ENCODE assay signal across 19 cellular contexts in the genomic region with DNA sequence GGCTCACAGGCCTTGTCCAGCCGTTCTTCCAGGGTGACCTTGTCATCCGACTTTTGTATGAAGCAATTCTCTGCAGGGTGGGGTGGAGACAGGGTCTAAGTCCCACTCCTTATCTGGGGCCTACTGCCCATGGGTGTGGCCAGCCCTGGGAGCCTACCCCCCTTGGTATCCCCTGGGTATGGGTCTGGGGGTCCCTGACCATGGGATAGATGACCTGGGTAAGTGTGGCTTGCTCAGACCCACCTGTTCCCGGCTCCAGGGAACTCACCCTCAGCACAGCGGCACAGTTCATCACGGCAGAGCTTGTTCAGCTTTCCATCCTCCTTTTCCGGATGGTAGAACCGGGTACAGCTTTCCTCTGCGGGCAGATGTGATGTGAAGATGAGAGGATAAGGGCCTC. TPM values are rescaled to one million over a fixed set of nuclear protein-coding genes. Genes with fewer than 3 reads are reported as not detected.
"Had no signal": no experiment of that assay in that cellular context is flagged by ENCODE, and none has a peak within 500 bp of the region (broad histone marks: within the 10 kb centered on the region; RNA-seq: fewer than 3 reads in every experiment).

No MANE protein-coding gene starts in this region.

- H2AFZ ChIP-seq: neural progenitor cell had no signal

- H3K4me2 ChIP-seq: neural progenitor cell, SK-N-SH had no signal

- H3K36me3 ChIP-seq: breast epithelium, gastrocnemius medialis, neural progenitor cell, thoracic aorta had no signal

- H3K27me3 Mint-ChIP-seq: T-cell had no signal

- H3K9me3 Mint-ChIP-seq: T-cell had no signal

- H3K4me1 ChIP-seq: breast epithelium, gastrocnemius medialis, neural progenitor cell, psoas muscle had no signal

- H3K9ac ChIP-seq: neural progenitor cell, SK-N-SH had no signal

- H3K27ac Mint-ChIP-seq: neural progenitor cell, T-cell, WTC11 had no signal

- FAIRE-seq: astrocyte, kidney had no signal

- DNase-seq: adrenal gland, gastrocnemius medialis, head of caudate nucleus, left ventricle myocardium inferior, ovary, psoas muscle, right cardiac atrium, SK-N-SH, T-cell, upper lobe of left lung had no signal

- H3K27ac ChIP-seq: adrenal gland, breast epithelium, coronary artery, gastrocnemius medialis, left ventricle myocardium inferior, neural progenitor cell, ovary, psoas muscle, skin epidermis, thoracic aorta, upper lobe of left lung had no signal

- H3K9me3 ChIP-seq: adrenal gland, breast epithelium, gastrocnemius medialis, left ventricle myocardium inferior, psoas muscle, SK-N-SH, thoracic aorta, upper lobe of left lung had no signal

- H3K4me3 Mint-ChIP-seq: neural progenitor cell, T-cell, WTC11 had no signal

- H3K36me3 Mint-ChIP-seq: neural progenitor cell, T-cell had no signal

- H3K27me3 ChIP-seq: adrenal gland, breast epithelium, neural progenitor cell, ovary, upper lobe of left lung had no signal

- ATAC-seq: gastrocnemius medialis, psoas muscle, T-cell, WTC11 had no signal

- H3K4me3 ChIP-seq: adrenal gland, breast epithelium, coronary artery, gastrocnemius medialis, left ventricle myocardium inferior, neural progenitor cell, ovary, psoas muscle, skin epidermis, thoracic aorta, upper lobe of left lung had no signal

RNA-seq across cellular contexts. Expression of a gene that starts 9.2 kb away (rescaled TPM):
- total RNA-seq: astrocyte, gastrocnemius medialis, myocyte had no signal
- polyA plus RNA-seq: SK-N-SH had no signal
